9 cellular contexts compared by ENCODE assay signal in genomic region chr9:12719431-12719830, GRCh38. TPM values are rescaled to one million over a fixed set of nuclear protein-coding genes. Genes with fewer than 3 reads are reported as not detected.
DNase-seq lines count a peak whose midpoint lies in the region; ATAC-seq and TF ChIP-seq lines count a peak whose summit lies in the region.
"Had no signal": no experiment of that assay in that cellular context is flagged by ENCODE, and none has a peak within 500 bp of the region (broad histone marks: within the 10 kb centered on the region; RNA-seq: fewer than 3 reads in every experiment).

No MANE protein-coding gene starts in this region.

- POLR2A ChIA-PET in SK-N-SH (lab: Yijun Ruan, JAX) = no interaction called here
- POLR2A ChIA-PET in CD8-positive, alpha-beta T cell (lab: Charles Lee) = no interaction called here

- H3K9ac ChIP-seq in SK-N-SH = no peak overlapping the region

- 82% methylated on average over 1 of the region's 1 CpG for WGBS in SK-N-SH (ENCODE audit: low lambda C conversion rate)
- 11% methylated on average over 1 of the region's 1 CpG for WGBS in right cardiac atrium

- no peak overlapping the region for H3K4me3 ChIP-seq in Jurkat, Clone E6-1 (ENCODE audit: low read length)
- H3K4me3 ChIP-seq in SK-N-SH (ENCODE audit: low read depth in 2 of 2, low read length in 1 of 2) (no peak overlapping the region; a peak in 1 of 4 replicates), right cardiac atrium (ENCODE audit: low read length) (no peak overlapping the region)
- H3K4me3 ChIP-seq in CD8-positive, alpha-beta T cell (ENCODE audit: low read depth, low read length) = no peak overlapping the region

- H2AFZ ChIP-seq in SK-N-SH (ENCODE audit: low read depth) = no peak overlapping the region

- peak; percentile 74 for TF ChIP-seq CTCF in SK-N-SH (IDR thresholded peaks at IDR 0.05)
- TF ChIP-seq CTCF in CD8-positive, alpha-beta T cell (IDR thresholded peaks at IDR 0.05) = no peak

- H4K20me1 ChIP-seq in SK-N-SH (ENCODE audit: insufficient read depth) = no peaks in the 10 kb centered on the region

- H3K27ac Mint-ChIP-seq in CD8-positive, alpha-beta T cell = no peak overlapping the region

- no peaks in the 10 kb centered on the region for H3K36me3 ChIP-seq in SK-N-SH (replicated peaks in 1 of 2; ENCODE audit: control insufficient read depth in 1 of 2, insufficient read depth in 2 of 2, low read length in 1 of 2)
- no peaks in the 10 kb centered on the region for H3K36me3 ChIP-seq in CD8-positive, alpha-beta T cell (ENCODE audit: insufficient read depth, low read length)

- H3K27me3 Mint-ChIP-seq in CD8-positive, alpha-beta T cell (ENCODE audit: low read depth) = no peaks in the 10 kb centered on the region

- no peaks in the 10 kb centered on the region for H3K9me2 ChIP-seq in SK-N-SH

- no peak overlapping the region for H3K4me2 ChIP-seq in SK-N-SH

- CTCF ChIA-PET in SK-N-SH (lab: Yijun Ruan, JAX) = interaction anchor here (0.6 to 3.2 kb wide), 34 partner anchors 8 to 370 kb away, joined by 3 to 26 read pairs (median 5); partner anchors contain the start of gene LURAP1L
- CTCF ChIA-PET in CD8-positive, alpha-beta T cell (lab: Charles Lee) = no interaction called here

- H3K4me1 Mint-ChIP-seq in CD8-positive, alpha-beta T cell (ENCODE audit: low read depth) = no peaks in the 10 kb centered on the region

- H3K27ac ChIP-seq in SK-N-SH (ENCODE audit: low read depth in 2 of 2, low read length in 1 of 2) (no peak overlapping the region; a peak in 1 of 4 replicates), right cardiac atrium (ENCODE audit: low read length) (no peak overlapping the region)
- H3K27ac ChIP-seq in CD8-positive, alpha-beta T cell (ENCODE audit: low read depth, low read length) = no peak overlapping the region

- TF ChIP-seq EP300 in SK-N-SH (IDR thresholded peaks at IDR 0.05; ENCODE audit: borderline replicate concordance in 1 of 2, low read depth in 1 of 2, low read length in 1 of 2) = no peak

- DNase-seq in A172 (ENCODE audit: low spot score) = peak; percentile 21
- DNase-seq in Jurkat, Clone E6-1 (ENCODE audit: low read depth, low spot score) = peak; percentile 8
- peak; percentile 22 for DNase-seq in SK-N-SH
- no peak for DNase-seq in right cardiac atrium
- no peak for DNase-seq in stimulated activated naive CD4-positive, alpha-beta T cell (lab: John Stamatoyannopoulos, UW)
- DNase-seq in CD1c-positive myeloid dendritic cell (ENCODE audit: extremely low spot score) = no peak
- no peak for DNase-seq in CD8-positive, alpha-beta T cell

- H3K9me3 ChIP-seq in SK-N-SH = no peaks in the 10 kb centered on the region
- no peaks in the 10 kb centered on the region for H3K9me3 ChIP-seq in right cardiac atrium (ENCODE audit: control insufficient read depth, low read length)
- H3K9me3 ChIP-seq in CD8-positive, alpha-beta T cell (ENCODE audit: low read length) = no peaks in the 10 kb centered on the region

- peak; percentile 70 for TF ChIP-seq RAD21 in SK-N-SH (IDR thresholded peaks at IDR 0.05; ENCODE audit: low read length)

- H3K4me3 Mint-ChIP-seq in CD8-positive, alpha-beta T cell = no peak overlapping the region

- no peaks in the 10 kb centered on the region for H3K79me2 ChIP-seq in SK-N-SH (ENCODE audit: insufficient read depth)

- H3K27me3 ChIP-seq in SK-N-SH (ENCODE audit: insufficient read depth) (no peaks in the 10 kb centered on the region), right cardiac atrium (ENCODE audit: control insufficient read depth, insufficient read depth) (no peaks in the 10 kb centered on the region)
- no peaks in the 10 kb centered on the region for H3K27me3 ChIP-seq in CD8-positive, alpha-beta T cell (ENCODE audit: insufficient read depth, low read length)

- H3K9me3 Mint-ChIP-seq in CD8-positive, alpha-beta T cell = peaks cover 17% of the 10 kb centered on the region

- H3F3A ChIP-seq in SK-N-SH (replicated peaks; ENCODE audit: insufficient read depth) = no peaks in the 10 kb centered on the region

- peaks cover 0 to 7% of the 10 kb centered on the region in 2 experiments; a peak in 2 of 4 replicates for H3K4me1 ChIP-seq in SK-N-SH (ENCODE audit: control insufficient read depth in 1 of 2, insufficient read depth in 2 of 2, low read depth in 1 of 2, low read length in 1 of 2)
- H3K4me1 ChIP-seq in right cardiac atrium (ENCODE audit: control insufficient read depth, insufficient read depth, low read length) = no peaks in the 10 kb centered on the region
- H3K4me1 ChIP-seq in CD8-positive, alpha-beta T cell (ENCODE audit: insufficient read depth, low read length) = no peaks in the 10 kb centered on the region

- peak; percentile 51 to 54 for ATAC-seq in right cardiac atrium
- ATAC-seq in CD8-positive, alpha-beta T cell = no peak
- ATAC-seq in HG03045 (IDR thresholded peaks at IDR 0.05; ENCODE audit: unreplicated experiment) = no peak

- H3K36me3 Mint-ChIP-seq in CD8-positive, alpha-beta T cell = no peaks in the 10 kb centered on the region

- intact Hi-C loops in right cardiac atrium (cut with DNase I) = no loop called here
- intact Hi-C loops in CD8-positive, alpha-beta T cell (cut with DNase I, micrococcal nuclease) = no loop called here

TF ChIP-seq in SK-N-SH, 30 proteins besides CTCF, POLR2A, EP300 and RAD21:
- peak; percentile 32; the same call in 1 of the 2 replicates for TF ChIP-seq SMC3 (IDR thresholded peaks at IDR 0.05; ENCODE audit: low read depth, low read length)
- no peak for TF ChIP-seq GATA2 (CRISPR knock-in tag; IDR thresholded peaks at IDR 0.05)
- TF ChIP-seq, protein P1, sequence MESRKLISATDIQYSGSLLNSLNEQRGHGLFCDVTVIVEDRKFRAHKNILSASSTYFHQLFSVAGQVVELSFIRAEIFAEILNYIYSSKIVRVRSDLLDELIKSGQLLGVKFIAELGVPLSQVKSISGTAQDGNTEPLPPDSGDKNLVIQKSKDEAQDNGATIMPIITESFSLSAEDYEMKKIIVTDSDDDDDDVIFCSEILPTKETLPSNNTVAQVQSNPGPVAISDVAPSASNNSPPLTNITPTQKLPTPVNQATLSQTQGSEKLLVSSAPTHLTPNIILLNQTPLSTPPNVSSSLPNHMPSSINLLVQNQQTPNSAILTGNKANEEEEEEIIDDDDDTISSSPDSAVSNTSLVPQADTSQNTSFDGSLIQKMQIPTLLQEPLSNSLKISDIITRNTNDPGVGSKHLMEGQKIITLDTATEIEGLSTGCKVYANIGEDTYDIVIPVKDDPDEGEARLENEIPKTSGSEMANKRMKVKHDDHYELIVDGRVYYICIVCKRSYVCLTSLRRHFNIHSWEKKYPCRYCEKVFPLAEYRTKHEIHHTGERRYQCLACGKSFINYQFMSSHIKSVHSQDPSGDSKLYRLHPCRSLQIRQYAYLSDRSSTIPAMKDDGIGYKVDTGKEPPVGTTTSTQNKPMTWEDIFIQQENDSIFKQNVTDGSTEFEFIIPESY (IDR thresholded peaks at IDR 0.05; ENCODE audit: borderline replicate concordance, low read depth) = no peak

RNA-seq across cellular contexts. Expression of gene TYRP1, which starts 26.2 kb away (rescaled TPM):
- total RNA-seq in A172 (2014; rRNA removed; shearing (Covaris generic)) = 2.4 and 3.4 TPM in 2 replicates
- polyA plus RNA-seq in Jurkat, Clone E6-1 (2012; ENCODE audit: insufficient read depth, insufficient read length) = not detected
- polyA plus RNA-seq in SK-N-SH (2012; rRNA removed) (0.05 TPM in 1 of 2 replicates, not detected in the other), right cardiac atrium (15.3 TPM)
- 0.04 and 0.07 TPM in 2 replicates for polyA plus RNA-seq in SK-N-SH (2012; cell fraction: cytosol; rRNA removed)
- 0.09 TPM in 1 of 2 replicates, not detected in the other for polyA plus RNA-seq in SK-N-SH (2012; cell fraction: nucleus; rRNA removed)
- 10 to 100 TPM; 30.2 to 62.1 (median 35.5) TPM for total RNA-seq in right cardiac atrium
- total RNA-seq in CD8-positive, alpha-beta T cell = not detected
- total RNA-seq: activated CD8-positive, alpha-beta memory T cell treated with anti-CD3 and anti-CD28 coated beads for 36 hours had no signal

RNA-seq across cellular contexts. Expression of gene LURAP1L, which starts 55.4 kb away (rescaled TPM):
- 4.9 and 6.6 TPM in 2 replicates for total RNA-seq in A172 (2014; rRNA removed; shearing (Covaris generic))
- polyA plus RNA-seq in Jurkat, Clone E6-1 (2012; ENCODE audit: insufficient read depth, insufficient read length) = not detected
- polyA plus RNA-seq in SK-N-SH (2012; rRNA removed) = 3.4 and 4.0 TPM in 2 replicates
- 2.8 and 2.9 TPM in 2 replicates for polyA plus RNA-seq in SK-N-SH (2012; cell fraction: cytosol; rRNA removed)
- 5.0 and 8.9 TPM in 2 replicates for polyA plus RNA-seq in SK-N-SH (2012; cell fraction: nucleus; rRNA removed)
- 1 to 10 TPM; 2.1 to 3.4 (median 2.5) TPM for total RNA-seq in right cardiac atrium
- 3.0 TPM for polyA plus RNA-seq in right cardiac atrium
- total RNA-seq in CD8-positive, alpha-beta T cell = not detected
- total RNA-seq: activated CD8-positive, alpha-beta memory T cell treated with anti-CD3 and anti-CD28 coated beads for 36 hours had no signal

Comparison
In these comparisons a context has a peak if more than half of its experiments do, and no peak if none do; other contexts are left out.
1. DNase-seq: peak in A172 (single experiment), Jurkat, Clone E6-1 (single experiment) and SK-N-SH (single experiment); none in right cardiac atrium (0 of 3), stimulated activated naive CD4-positive, alpha-beta T cell (0 of 6), CD1c-positive myeloid dendritic cell (single experiment) and CD8-positive, alpha-beta T cell (0 of 7).
2. ATAC-seq: peak in right cardiac atrium (2 of 2); none in CD8-positive, alpha-beta T cell (single experiment) and HG03045 (single experiment).